In the genomic region with DNA sequence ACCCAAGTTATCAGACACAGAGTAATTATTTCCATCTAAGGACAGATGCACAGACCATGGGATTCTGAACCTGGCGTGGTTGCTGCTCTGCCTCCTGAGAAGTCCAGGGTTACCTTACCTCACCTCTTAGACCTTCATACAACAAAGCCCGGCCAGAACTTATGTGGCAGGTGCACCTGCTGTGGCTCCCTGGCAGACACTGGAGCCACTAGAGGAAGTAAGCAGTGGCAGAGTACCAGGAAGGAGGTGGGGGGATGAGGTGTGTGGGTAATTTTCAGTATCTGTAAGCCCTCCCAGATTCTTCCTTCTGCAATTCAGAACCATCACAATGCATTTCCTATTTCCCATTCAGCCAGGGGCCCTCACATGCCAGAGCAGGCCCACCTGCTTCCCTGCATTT, we compare ENCODE assay signal across 13 cellular contexts.
DNase-seq lines count a peak whose midpoint lies in the region; ATAC-seq and TF ChIP-seq lines count a peak whose summit lies in the region.
"Had no signal": no experiment of that assay in that cellular context is flagged by ENCODE, and none has a peak within 500 bp of the region (broad histone marks: within the 10 kb centered on the region; RNA-seq: fewer than 3 reads in every experiment).

No MANE protein-coding gene starts in this region.

- H3K27ac ChIP-seq in CD8-positive, alpha-beta T cell (ENCODE audit: low read depth, low read length): no peak overlapping the region
- H3K27ac ChIP-seq in muscle layer of duodenum (ENCODE audit: low read length): no peak overlapping the region

- TF ChIP-seq CTCF in CD8-positive, alpha-beta T cell (IDR thresholded peaks at IDR 0.05): no peak
- TF ChIP-seq CTCF in GM10248 (IDR thresholded peaks at IDR 0.05; ENCODE audit: control extremely low read depth, extremely low read depth, low read depth, missing control alignments): no peak

- H3K4me3 Mint-ChIP-seq in CD8-positive, alpha-beta T cell: peak overlapping the region; percentile 90
- H3K4me3 Mint-ChIP-seq in activated T-helper 1 cell treated with anti-CD3 and anti-CD28 coated beads, Interleukin-12 subunit alpha, Interleukin-12 subunit beta, Interleukin-2, Interleukin-4 antibody, amounts not matched to agents 30 ng/mL and 10 ng/mL and 1 ng/mL, durations not matched to agents 14 hours and 24 hours and 36 hours: peak overlapping the region; percentile 81

- H3K27ac Mint-ChIP-seq in CD8-positive, alpha-beta T cell: peak overlapping the region; percentile 93
- no peak overlapping the region for H3K27ac Mint-ChIP-seq in activated T-helper 1 cell treated with anti-CD3 and anti-CD28 coated beads, Interleukin-12 subunit alpha, Interleukin-12 subunit beta, Interleukin-2, Interleukin-4 antibody, amounts not matched to agents 30 ng/mL and 10 ng/mL and 1 ng/mL, durations not matched to agents 14 hours and 24 hours and 36 hours

- no peak for ATAC-seq in CD8-positive, alpha-beta T cell
- ATAC-seq in Right ventricle myocardium inferior: no peak
- ATAC-seq: left ventricle myocardium superior had no signal

- POLR2A ChIA-PET in CD8-positive, alpha-beta T cell (lab: Charles Lee): interaction anchor here (1.1 to 1.7 kb wide), 3 partner anchors 33 to 522 kb away, joined by 4 to 6 read pairs (median 5); no protein-coding TSS in a partner anchor
- POLR2A ChIA-PET in GM10248 (lab: Yijun Ruan, JAX): no interaction called here

- peaks cover 12% of the 10 kb centered on the region for H3K36me3 Mint-ChIP-seq in CD8-positive, alpha-beta T cell
- H3K36me3 Mint-ChIP-seq in activated T-helper 1 cell treated with anti-CD3 and anti-CD28 coated beads, Interleukin-12 subunit alpha, Interleukin-12 subunit beta, Interleukin-2, Interleukin-4 antibody, amounts not matched to agents 30 ng/mL and 10 ng/mL and 1 ng/mL, durations not matched to agents 14 hours and 24 hours and 36 hours (ENCODE audit: low read depth): peaks cover 2% of the 10 kb centered on the region

- peaks cover 42% of the 10 kb centered on the region for H3K4me1 ChIP-seq in CD8-positive, alpha-beta T cell (ENCODE audit: insufficient read depth, low read length)
- H3K4me1 ChIP-seq in muscle layer of duodenum (ENCODE audit: control insufficient read depth in 1 of 2, insufficient read depth in 2 of 2, low read length in 2 of 2): peaks cover 0 to 27% of the 10 kb centered on the region in 2 donors

- no peak overlapping the region for H3K4me3 ChIP-seq in CD8-positive, alpha-beta T cell (ENCODE audit: low read depth, low read length)
- peak overlapping the region; percentile 7 to 81 for H3K4me3 ChIP-seq in muscle layer of duodenum (ENCODE audit: low read depth in 1 of 2, low read length in 2 of 2)

- intact Hi-C loops in CD8-positive, alpha-beta T cell (cut with DNase I, micrococcal nuclease): loop anchor here in 1 of 2 experiments (2.0 to 10.0 kb wide), 4 partner anchors 31 to 1649 kb away; a partner anchor contains a TSS
- intact Hi-C loops in activated T-helper 1 cell treated with anti-CD3 and anti-CD28 coated beads, Interleukin-12 subunit alpha, Interleukin-12 subunit beta, Interleukin-2, Interleukin-4 antibody, amounts not matched to agents 30 ng/mL and 10 ng/mL and 1 ng/mL, durations not matched to agents 14 hours and 24 hours and 36 hours (cut with micrococcal nuclease): loop anchor here (1.0 to 10.0 kb wide), 4 partner anchors 8 to 1591 kb away; a partner anchor contains a TSS
- intact Hi-C loops in Right ventricle myocardium inferior (cut with DNase I): no loop called here

- H3K27me3 Mint-ChIP-seq in CD8-positive, alpha-beta T cell (ENCODE audit: low read depth): no peaks in the 10 kb centered on the region
- peaks cover 2% of the 10 kb centered on the region for H3K27me3 Mint-ChIP-seq in activated T-helper 1 cell treated with anti-CD3 and anti-CD28 coated beads, Interleukin-12 subunit alpha, Interleukin-12 subunit beta, Interleukin-2, Interleukin-4 antibody, amounts not matched to agents 30 ng/mL and 10 ng/mL and 1 ng/mL, durations not matched to agents 14 hours and 24 hours and 36 hours (ENCODE audit: insufficient read depth)

- peak in 4 of 7 experiments; percentile 8 to 31 (median 20) for DNase-seq in CD8-positive, alpha-beta T cell
- DNase-seq in DMS79 treated with DMSO at 0.1 percent for 48 hours (lab: John Stamatoyannopoulos, UW): peak; percentile 69
- DNase-seq in activated T-helper 1 cell treated with anti-CD3 and anti-CD28 coated beads, Interleukin-12 subunit alpha, Interleukin-12 subunit beta, Interleukin-2, Interleukin-4 antibody, amounts not matched to agents 30 ng/mL and 10 ng/mL and 1 ng/mL, durations not matched to agents 14 hours and 24 hours and 36 hours (ENCODE audit: low spot score): no peak
- no peak for DNase-seq in NCI-H748 (lab: John Stamatoyannopoulos, UW; ENCODE audit: unreplicated experiment)
- no peak for DNase-seq in Right ventricle myocardium inferior (ENCODE audit: missing footprints)
- no peak for DNase-seq in GM10248 (ENCODE audit: extremely low spot score)
- DNase-seq: activated CD4-positive, CD25-positive, alpha-beta regulatory T cell; amniotic stem cell; head of caudate nucleus; left ventricle myocardium superior; NCI-H526 treated with DMSO at 0.1 percent for 48 hours; posterior cingulate gyrus had no signal

- CTCF ChIA-PET in CD8-positive, alpha-beta T cell (lab: Charles Lee): interaction anchor here (1.7 kb wide), 1 partner anchor 50 kb away, joined by 5 read pairs; no protein-coding TSS in a partner anchor
- CTCF ChIA-PET in GM10248 (lab: Yijun Ruan, JAX): interaction anchor here (1.4 kb wide), 1 partner anchor 10 kb away, joined by 3 read pairs; no protein-coding TSS in a partner anchor

- H3K9me3 ChIP-seq in CD8-positive, alpha-beta T cell (ENCODE audit: low read length): no peaks in the 10 kb centered on the region
- no peaks in the 10 kb centered on the region for H3K9me3 ChIP-seq in muscle layer of duodenum (ENCODE audit: control insufficient read depth in 1 of 2, low read length in 2 of 2)

- no peaks in the 10 kb centered on the region for H3K36me3 ChIP-seq in CD8-positive, alpha-beta T cell (ENCODE audit: insufficient read depth, low read length)
- no peaks in the 10 kb centered on the region for H3K36me3 ChIP-seq in muscle layer of duodenum (ENCODE audit: control insufficient read depth in 1 of 2, insufficient read depth in 2 of 2, low read length in 2 of 2)

- H3K9me3 Mint-ChIP-seq in CD8-positive, alpha-beta T cell: no peaks in the 10 kb centered on the region
- no peaks in the 10 kb centered on the region for H3K9me3 Mint-ChIP-seq in activated T-helper 1 cell treated with anti-CD3 and anti-CD28 coated beads, Interleukin-12 subunit alpha, Interleukin-12 subunit beta, Interleukin-2, Interleukin-4 antibody, amounts not matched to agents 30 ng/mL and 10 ng/mL and 1 ng/mL, durations not matched to agents 14 hours and 24 hours and 36 hours

- H3K4me1 Mint-ChIP-seq in CD8-positive, alpha-beta T cell (ENCODE audit: low read depth): peaks cover 62% of the 10 kb centered on the region
- peaks cover 36% of the 10 kb centered on the region for H3K4me1 Mint-ChIP-seq in activated T-helper 1 cell treated with anti-CD3 and anti-CD28 coated beads, Interleukin-12 subunit alpha, Interleukin-12 subunit beta, Interleukin-2, Interleukin-4 antibody, amounts not matched to agents 30 ng/mL and 10 ng/mL and 1 ng/mL, durations not matched to agents 14 hours and 24 hours and 36 hours (ENCODE audit: low read depth)

- no peaks in the 10 kb centered on the region for H3K27me3 ChIP-seq in CD8-positive, alpha-beta T cell (ENCODE audit: insufficient read depth, low read length)
- no peaks in the 10 kb centered on the region for H3K27me3 ChIP-seq in muscle layer of duodenum (ENCODE audit: low read depth, low read length)

Comparison
In these comparisons a context has a peak if more than half of its experiments do, and no peak if none do; other contexts are left out.
1. DNase-seq: peak in CD8-positive, alpha-beta T cell (4 of 7) and DMS79 treated with DMSO at 0.1 percent for 48 hours (single experiment); none in activated T-helper 1 cell treated with anti-CD3 and anti-CD28 coated beads, Interleukin-12 subunit alpha, Interleukin-12 subunit beta, Interleukin-2, Interleukin-4 antibody, amounts not matched to agents 30 ng/mL and 10 ng/mL and 1 ng/mL, durations not matched to agents 14 hours and 24 hours and 36 hours (single experiment), NCI-H748 (single experiment), Right ventricle myocardium inferior (single experiment) and GM10248 (single experiment).